In genomic region chr2:46045888-46046287, GRCh38 we compare ENCODE assay signal across 2 cellular contexts.
TF ChIP-seq lines count a peak whose summit lies in the region.

No MANE protein-coding gene starts in this region.

TF ChIP-seq in SK-N-SH, 30 proteins besides CTCF, POLR2A, EP300 and RAD21 (continued from another document):
- peak; percentile 41; the same call in 1 of the 2 replicates for TF ChIP-seq FOSL2 (IDR thresholded peaks at IDR 0.05; ENCODE audit: borderline replicate concordance, low read depth)
- no peak for TF ChIP-seq FOXJ3 (CRISPR knock-in tag; IDR thresholded peaks at IDR 0.05)
- no peak for TF ChIP-seq NRF1 (IDR thresholded peaks at IDR 0.05; ENCODE audit: low read depth, low read length)
- TF ChIP-seq SIN3A (IDR thresholded peaks at IDR 0.05; ENCODE audit: borderline replicate concordance, low read depth, low read length), result no peak
- no peak for TF ChIP-seq ZBTB33 (IDR thresholded peaks at IDR 0.05; ENCODE audit: borderline replicate concordance, low read depth)
- TF ChIP-seq IRF3 (IDR thresholded peaks at IDR 0.05; ENCODE audit: low read depth, low read length), result no peak
- no peak for TF ChIP-seq YY1 (IDR thresholded peaks at IDR 0.05; ENCODE audit: low read depth)
- TF ChIP-seq REST (IDR thresholded peaks at IDR 0.05; ENCODE audit: low read depth, low read length), result no peak
- TF ChIP-seq PBX3 (IDR thresholded peaks at IDR 0.05), result peak; percentile 47
- no peak for TF ChIP-seq GABPA (IDR thresholded peaks at IDR 0.05; ENCODE audit: low read depth)

TF ChIP-seq in SK-N-SH treated with all-trans-retinoic acid at 6 μM for 48 hours, 23 proteins besides CTCF, POLR2A, EP300 and RAD21:
- TF ChIP-seq POU6F1 (CRISPR knock-in tag; IDR thresholded peaks at IDR 0.05; ENCODE audit: borderline replicate concordance, low read depth), result no peak
